Comparison of ENCODE assay signal across 9 cellular contexts in genomic region chr12:20950248-20950647, GRCh38.
DNase-seq lines count a peak whose midpoint lies in the region; ATAC-seq and TF ChIP-seq lines count a peak whose summit lies in the region.
"Had no signal": no experiment of that assay in that cellular context is flagged by ENCODE, and none has a peak within 500 bp of the region (broad histone marks: within the 10 kb centered on the region; RNA-seq: fewer than 3 reads in every experiment).

No MANE protein-coding gene starts in this region.

- ATAC-seq in HG02943 (IDR thresholded peaks at IDR 0.05; ENCODE audit: low read depth, unreplicated experiment) (peak; percentile 61), esophagus mucosa (peak; percentile 38)

- TF ChIP-seq CTCF in lower leg skin (IDR thresholded peaks at IDR 0.05), result no peak

- peak; percentile 8 to 12 for DNase-seq in NCI-H2081 (lab: John Stamatoyannopoulos, UW)
- no peak for DNase-seq in NCI-H2081 treated with DMSO at 0.1 percent for 48 hours (lab: John Stamatoyannopoulos, UW)
- peak; percentile 8 for DNase-seq in NCI-H69 (lab: John Stamatoyannopoulos, UW)
- no peak for DNase-seq in stimulated activated CD4-positive, alpha-beta T cell treated with anti-CD3 and anti-CD28 coated beads, Interleukin-2, amount 100 ng/mL, for 24 hours
- no peak for DNase-seq in dedifferentiated amniotic fluid mesenchymal stem cell (ENCODE audit: extremely low spot score)
- no peak for DNase-seq in lower leg skin (ENCODE audit: low spot score in 2 of 2)

- TF ChIP-seq POLR2A in lower leg skin (IDR thresholded peaks at IDR 0.05), result no peak

- intact Hi-C loops in lower leg skin (cut with DNase I; ENCODE audit: low total_unique reads), result no loop called here

- 70 to 74% methylated on average over 3 of the region's 3 CpGs for WGBS in lower leg skin, 2 donors

- H3K4me3 ChIP-seq in lower leg skin (ENCODE audit: low read depth, poor library complexity, severe bottlenecking), result no peak overlapping the region
- H3K4me3 ChIP-seq: BLaER1 had no signal

Comparison
In these comparisons a context has a peak if more than half of its experiments do, and no peak if none do; other contexts are left out.
1. DNase-seq: peak in NCI-H2081 (2 of 2) and NCI-H69 (single experiment); none in NCI-H2081 treated with DMSO at 0.1 percent for 48 hours (single experiment), stimulated activated CD4-positive, alpha-beta T cell treated with anti-CD3 and anti-CD28 coated beads, Interleukin-2, amount 100 ng/mL, for 24 hours (0 of 2), dedifferentiated amniotic fluid mesenchymal stem cell (single experiment) and lower leg skin (0 of 2).